In the genomic region with DNA sequence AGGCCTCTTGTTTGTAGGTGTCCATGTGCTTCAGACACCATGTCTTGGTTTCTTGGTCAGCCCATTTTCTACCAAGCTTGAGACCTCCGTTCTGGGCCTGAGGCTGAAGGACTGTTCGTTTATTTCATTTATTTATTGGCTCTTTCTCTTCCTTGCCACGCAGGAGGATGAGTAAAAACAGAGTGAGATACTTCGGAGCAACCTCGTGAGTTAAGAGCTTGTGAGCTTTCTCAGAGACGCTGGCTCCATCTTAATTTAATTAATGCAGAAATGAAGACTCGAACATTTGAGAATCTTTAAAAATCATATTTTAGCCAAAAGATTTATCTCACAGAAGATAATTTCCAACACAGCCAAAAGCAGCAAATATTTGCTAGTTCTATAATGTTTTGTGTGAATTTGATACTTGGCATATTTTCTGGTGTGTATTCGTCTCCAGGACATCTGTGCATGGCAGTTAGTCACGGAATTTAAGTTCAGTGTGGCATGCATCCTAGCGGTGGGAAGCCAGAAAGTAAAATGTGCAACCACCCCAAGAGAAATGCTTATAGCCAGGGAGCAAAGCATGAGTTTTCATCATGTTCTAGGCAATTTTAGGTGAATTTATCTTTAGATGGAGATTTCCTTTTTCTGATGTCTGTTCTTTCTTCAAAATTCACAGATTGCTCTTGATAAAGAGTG, we compare ENCODE assay signal across 27 cellular contexts.
DNase-seq lines count a peak whose midpoint lies in the region; ATAC-seq and TF ChIP-seq lines count a peak whose summit lies in the region.
"Had no signal": no experiment of that assay in that cellular context is flagged by ENCODE, and none has a peak within 500 bp of the region (broad histone marks: within the 10 kb centered on the region; RNA-seq: fewer than 3 reads in every experiment).

No MANE protein-coding gene starts in this region.

- no TSS peak for BruUV-seq in A673 (replicated peaks; lab: Mats Ljungman, UMichigan)

- no peak for ATAC-seq in right cardiac atrium
- ATAC-seq: activated T-helper 17 cell treated with anti-CD3 and anti-CD28 coated beads, Interleukin-2, amount 50 U/mL, for 72 hours; mucosa of descending colon; sciatic nerve; T-cell had no signal

- H3K27me3 ChIP-seq in cardiac muscle cell (no peaks in the 10 kb centered on the region), right cardiac atrium (ENCODE audit: control insufficient read depth, insufficient read depth) (no peaks in the 10 kb centered on the region), A673 (replicated peaks; ENCODE audit: insufficient read depth, low read depth, low read length, poor library complexity) (no peaks in the 10 kb centered on the region)
- H3K27me3 ChIP-seq: neural progenitor cell had no signal

- H3K27ac ChIP-seq in cardiac muscle cell, result no peak overlapping the region
- H3K27ac ChIP-seq in right cardiac atrium (ENCODE audit: low read length), result no peak overlapping the region
- no peak overlapping the region for H3K27ac ChIP-seq in A673 (ENCODE audit: low read depth, low read length, poor library complexity, severe bottlenecking)
- H3K27ac ChIP-seq: C4-2B, neural progenitor cell, PC-9 had no signal

- H3K9me3 ChIP-seq in cardiac muscle cell (ENCODE audit: low read depth), result no peaks in the 10 kb centered on the region
- no peaks in the 10 kb centered on the region for H3K9me3 ChIP-seq in right cardiac atrium (ENCODE audit: control insufficient read depth, low read length)
- H3K9me3 ChIP-seq in A673 (ENCODE audit: low read depth, low read length, poor library complexity, severe bottlenecking), result no peaks in the 10 kb centered on the region
- H3K9me3 ChIP-seq: mucosa of descending colon had no signal

- in situ Hi-C loops in astrocyte of the cerebellum (cut with HindIII; ENCODE audit: low sequenced_read_pairs), result no loop called here

- no peak overlapping the region for H3K4me3 ChIP-seq in cardiac muscle cell
- no peak overlapping the region for H3K4me3 ChIP-seq in right cardiac atrium (ENCODE audit: low read length)
- H3K4me3 ChIP-seq in astrocyte of the cerebellum (ENCODE audit: low read depth, low read length), result no peak overlapping the region
- H3K4me3 ChIP-seq in fibroblast of pulmonary artery (replicated peaks; ENCODE audit: low read depth, low read length), result no peak overlapping the region
- H3K4me3 ChIP-seq in A673 (ENCODE audit: low read depth, low read length, poor library complexity, severe bottlenecking), result no peak overlapping the region
- H3K4me3 ChIP-seq: lung, mucosa of descending colon, neural progenitor cell, PC-9 had no signal

- intact Hi-C loops in right cardiac atrium (cut with DNase I), result no loop called here
- intact Hi-C loops in A673 (cut with micrococcal nuclease; ENCODE audit: unreplicated experiment), result no loop called here
- intact Hi-C loops in cardiac septum (cut with DNase I), result no loop called here

- no peak for TF ChIP-seq POLR2A in erythroblast (IDR thresholded peaks at IDR 0.05; ENCODE audit: low read length)

- 50% methylated on average over 10 of the region's 10 CpGs for WGBS in right cardiac atrium

- peak in 1 of 2 donors; percentile 53 for DNase-seq in cardiac muscle cell (ENCODE audit: low read depth in 1 of 2, low spot score in 1 of 2)
- no peak for DNase-seq in right cardiac atrium
- DNase-seq in astrocyte of the cerebellum (ENCODE audit: low read depth), result no peak
- peak; percentile 54 for DNase-seq in fibroblast of pulmonary artery (ENCODE audit: low read depth)
- no peak for DNase-seq in A673 (ENCODE audit: low spot score)
- no peak for DNase-seq in NCI-H226
- no peak for DNase-seq in erythroblast (lab: John Stamatoyannopoulos, UW)
- DNase-seq in cardiac septum (ENCODE audit: low spot score), result no peak
- DNase-seq: activated CD4-positive, alpha-beta T cell treated with anti-CD3 and anti-CD28 coated beads, Interleukin-2, amount 50 U/mL, for 48 hours; activated CD4-positive, CD25-positive, alpha-beta regulatory T cell; activated CD8-positive, alpha-beta memory T cell treated with anti-CD3 and anti-CD28 coated beads, Interleukin-2, amount 50 U/mL, for 48 hours; aorta; effector CD8-positive, alpha-beta T cell; kidney glomerular epithelial cell; mucosa of descending colon; NCI-H1436 treated with DMSO at 0.1 percent for 48 hours; NCI-H524; NK-92 treated with Interleukin-12 subunit alpha and Interleukin-12 subunit beta, amount 100 ng/mL, for 24 hours; PC-9; SHP77 treated with DMSO at 0.1 percent for 48 hours; T-cell; trophoblast cell had no signal

- no peaks in the 10 kb centered on the region for H3K4me1 ChIP-seq in cardiac muscle cell (ENCODE audit: low read depth)
- H3K4me1 ChIP-seq in right cardiac atrium (ENCODE audit: control insufficient read depth, insufficient read depth, low read length), result no peaks in the 10 kb centered on the region
- H3K4me1 ChIP-seq in A673 (ENCODE audit: insufficient read depth, low read length, poor library complexity, severe bottlenecking), result no peaks in the 10 kb centered on the region
- H3K4me1 ChIP-seq: neural progenitor cell had no signal

- peak; percentile 28 for TF ChIP-seq CTCF in cardiac muscle cell (IDR thresholded peaks at IDR 0.05; ENCODE audit: low read depth, low read length)
- TF ChIP-seq CTCF in astrocyte of the cerebellum (IDR thresholded peaks at IDR 0.05; ENCODE audit: low read depth, low read length, missing control alignments), result peak; percentile 30
- TF ChIP-seq CTCF in fibroblast of pulmonary artery (IDR thresholded peaks at IDR 0.05; ENCODE audit: low read length, missing control alignments), result peak; percentile 31
- TF ChIP-seq CTCF in A673 (conservative IDR thresholded peaks at IDR 0.05; ENCODE audit: low read depth, low read length), result no peak

- POLR2A ChIA-PET in A673 (lab: Charles Lee; ENCODE audit: low non-redundant PET), result no interaction called here

- no peaks in the 10 kb centered on the region for H3K36me3 ChIP-seq in cardiac muscle cell
- no peaks in the 10 kb centered on the region for H3K36me3 ChIP-seq in A673 (ENCODE audit: insufficient read depth, low read length, poor library complexity, severe bottlenecking)
- H3K36me3 ChIP-seq: neural progenitor cell had no signal

- CTCF ChIA-PET in A673 (lab: Charles Lee), result no interaction called here
